In genomic region chr10:31352436-31353226, GRCh38 we compare ENCODE assay signal across 26 cellular contexts. TPM values are rescaled to one million over a fixed set of nuclear protein-coding genes. Genes with fewer than 3 reads are reported as not detected.
DNase-seq lines count a peak whose midpoint lies in the region; ATAC-seq and TF ChIP-seq lines count a peak whose summit lies in the region.
"Had no signal": no experiment of that assay in that cellular context is flagged by ENCODE, and none has a peak within 500 bp of the region (broad histone marks: within the 10 kb centered on the region; RNA-seq: fewer than 3 reads in every experiment).

No MANE protein-coding gene starts in this region.

- H3K36me3 Mint-ChIP-seq in stimulated activated naive CD8-positive, alpha-beta T cell treated with anti-CD3 and anti-CD28 coated beads, Interleukin-15, Interleukin-2, amounts not matched to agents 100 ng/mL and 50 ng/mL, for 24 hours (ENCODE audit: low read depth), result peaks cover 3% of the 10 kb centered on the region
- H3K36me3 Mint-ChIP-seq in natural killer cell treated with Interleukin-12 subunit alpha and Interleukin-12 subunit beta and Interleukin-15 and Interleukin-18, amount 100 ng/mL, for 72 hours, result no peaks in the 10 kb centered on the region
- H3K36me3 Mint-ChIP-seq: CD14-positive monocyte; stimulated activated naive B cell treated with anti-CD40 and anti-IgM and Interleukin-4, amounts not matched to agents 10 μg/mL and 1 μg/mL and 100 μg/mL, for 72 hours had no signal

- peak overlapping the region; percentile 49; the same call in 1 of the 2 replicates for H3K4me2 ChIP-seq in OCI-LY3 (ENCODE audit: low read length)
- H3K4me2 ChIP-seq: SK-N-SH had no signal

- H3K4me1 Mint-ChIP-seq in stimulated activated naive CD8-positive, alpha-beta T cell treated with anti-CD3 and anti-CD28 coated beads, Interleukin-15, Interleukin-2, amounts not matched to agents 100 ng/mL and 50 ng/mL, for 24 hours (ENCODE audit: low read depth), result peaks cover 71% of the 10 kb centered on the region
- peaks cover 26 to 31% of the 10 kb centered on the region in 2 donors for H3K4me1 Mint-ChIP-seq in natural killer cell treated with Interleukin-12 subunit alpha and Interleukin-12 subunit beta and Interleukin-15 and Interleukin-18, amount 100 ng/mL, for 72 hours (ENCODE audit: low read depth in 2 of 2)
- H3K4me1 Mint-ChIP-seq: endodermal cell had no signal

- ATAC-seq in stimulated activated naive CD8-positive, alpha-beta T cell treated with anti-CD3 and anti-CD28 coated beads, Interleukin-15, Interleukin-2, amounts not matched to agents 100 U/mL and 50 U/mL, for 24 hours, result no peak
- ATAC-seq in natural killer cell treated with Interleukin-12 subunit alpha and Interleukin-12 subunit beta and Interleukin-15 and Interleukin-18, amount 100 ng/mL, for 72 hours, result no peak
- ATAC-seq: right cardiac atrium had no signal

- no peak overlapping the region for H3K4me3 Mint-ChIP-seq in stimulated activated naive CD8-positive, alpha-beta T cell treated with anti-CD3 and anti-CD28 coated beads, Interleukin-15, Interleukin-2, amounts not matched to agents 100 ng/mL and 50 ng/mL, for 24 hours
- H3K4me3 Mint-ChIP-seq in natural killer cell treated with Interleukin-12 subunit alpha and Interleukin-12 subunit beta and Interleukin-15 and Interleukin-18, amount 100 ng/mL, for 72 hours, result no peak overlapping the region
- H3K4me3 Mint-ChIP-seq: CD14-positive monocyte; endodermal cell; stimulated activated naive B cell treated with anti-CD40 and anti-IgM and Interleukin-4, amounts not matched to agents 10 μg/mL and 1 μg/mL and 100 μg/mL, for 72 hours had no signal

- TF ChIP-seq CTCF in OCI-LY3 (IDR thresholded peaks at IDR 0.05; ENCODE audit: low read depth, low read length), result no peak
- TF ChIP-seq CTCF in lower leg skin (IDR thresholded peaks at IDR 0.05), result no peak

- no peak for DNase-seq in stimulated activated naive CD8-positive, alpha-beta T cell treated with anti-CD3 and anti-CD28 coated beads, Interleukin-15, Interleukin-2, amounts not matched to agents 100 U/mL and 50 U/mL, for 24 hours
- DNase-seq in caudate nucleus (lab: John Stamatoyannopoulos, UW), result peak in 6 of 61 donors; percentile 8 to 35 (median 10)
- DNase-seq in erythroblast (lab: John Stamatoyannopoulos, UW), result no peak
- no peak for DNase-seq in natural killer cell treated with Interleukin-12 subunit alpha and Interleukin-12 subunit beta and Interleukin-15 and Interleukin-18, amount 100 ng/mL, for 72 hours (ENCODE audit: low spot score)
- DNase-seq in lower leg skin (ENCODE audit: low spot score in 2 of 2), result no peak
- DNase-seq: activated CD4-positive, alpha-beta T cell treated with anti-CD3 and anti-CD28 coated beads, Interleukin-2, amount 50 U/mL, for 4 hours; activated CD8-positive, alpha-beta memory T cell treated with anti-CD3 and anti-CD28 coated beads, Interleukin-2, amount 50 U/mL, for 48 hours; activated gamma-delta T cell treated with Interleukin-2 at 50 U/mL for 16 hours; cortex of kidney; endodermal cell; islet precursor cell; NCI-H1048; NCI-H187 treated with DMSO at 0.1 percent for 48 hours; NCI-H526 treated with DMSO at 0.1 percent for 48 hours; pancreas; right cardiac atrium; SK-N-SH; stimulated activated CD4-positive, alpha-beta T cell treated with anti-CD3 and anti-CD28 coated beads, Interleukin-12 subunit alpha, Interleukin-12 subunit beta, amount 100 ng/mL, for 4 hours; stimulated activated naive B cell treated with anti-CD40 and anti-IgM and Interleukin-4, amounts not matched to agents 10 μg/mL and 1 μg/mL and 100 μg/mL, for 72 hours; testis; uterus; WERI-Rb-1 had no signal

- no peak overlapping the region for H3K27ac ChIP-seq in OCI-LY3 (ENCODE audit: low read length)
- H3K27ac ChIP-seq in caudate nucleus (ENCODE audit: low read depth, low read length), result peak overlapping the region; percentile 23
- H3K27ac ChIP-seq: GM23248, pancreas, testis, WERI-Rb-1 had no signal

- H3K79me2 ChIP-seq in OCI-LY3 (ENCODE audit: low read length), result peaks cover 100% of the 10 kb centered on the region

- no peak overlapping the region for H3K9ac ChIP-seq in OCI-LY3 (ENCODE audit: low read length)
- H3K9ac ChIP-seq: GM23248, SK-N-SH had no signal

- no peak for TF ChIP-seq POLR2A in erythroblast (IDR thresholded peaks at IDR 0.05; ENCODE audit: low read length)
- TF ChIP-seq POLR2A in lower leg skin (IDR thresholded peaks at IDR 0.05), result no peak

- no peaks in the 10 kb centered on the region for H3K27me3 Mint-ChIP-seq in stimulated activated naive CD8-positive, alpha-beta T cell treated with anti-CD3 and anti-CD28 coated beads, Interleukin-15, Interleukin-2, amounts not matched to agents 100 ng/mL and 50 ng/mL, for 24 hours
- no peaks in the 10 kb centered on the region for H3K27me3 Mint-ChIP-seq in natural killer cell treated with Interleukin-12 subunit alpha and Interleukin-12 subunit beta and Interleukin-15 and Interleukin-18, amount 100 ng/mL, for 72 hours
- H3K27me3 Mint-ChIP-seq: stimulated activated naive B cell treated with anti-CD40 and anti-IgM and Interleukin-4, amounts not matched to agents 10 μg/mL and 1 μg/mL and 100 μg/mL, for 72 hours had no signal

- intact Hi-C loops in lower leg skin (cut with DNase I; ENCODE audit: low total_unique reads), result no loop called here

- H3K9me3 Mint-ChIP-seq in stimulated activated naive CD8-positive, alpha-beta T cell treated with anti-CD3 and anti-CD28 coated beads, Interleukin-15, Interleukin-2, amounts not matched to agents 100 ng/mL and 50 ng/mL, for 24 hours, result no peaks in the 10 kb centered on the region
- H3K9me3 Mint-ChIP-seq in natural killer cell treated with Interleukin-12 subunit alpha and Interleukin-12 subunit beta and Interleukin-15 and Interleukin-18, amount 100 ng/mL, for 72 hours, result no peaks in the 10 kb centered on the region
- H3K9me3 Mint-ChIP-seq: CD14-positive monocyte; endodermal cell; stimulated activated naive B cell treated with anti-CD40 and anti-IgM and Interleukin-4, amounts not matched to agents 10 μg/mL and 1 μg/mL and 100 μg/mL, for 72 hours had no signal

- H3K9me3 ChIP-seq in OCI-LY3 (ENCODE audit: insufficient read depth, low read length), result no peaks in the 10 kb centered on the region
- H3K9me3 ChIP-seq: pancreas, SK-N-SH, testis, uterus had no signal

- no peaks in the 10 kb centered on the region for H3K36me3 ChIP-seq in OCI-LY3 (replicated peaks; ENCODE audit: low read depth, low read length)
- H3K36me3 ChIP-seq: pancreas, uterus, WERI-Rb-1 had no signal

- H4K20me1 ChIP-seq in OCI-LY3 (ENCODE audit: insufficient read depth, low read length), result peaks cover 93% of the 10 kb centered on the region

- 88 to 100% methylated on average over 2 of the region's 2 CpGs for WGBS in lower leg skin, 2 donors

- H3K4me3 ChIP-seq in OCI-LY3 (ENCODE audit: low read length) (no peak overlapping the region), lower leg skin (ENCODE audit: low read depth, poor library complexity, severe bottlenecking) (no peak overlapping the region)
- H3K4me3 ChIP-seq: GM23248, pancreas, testis, uterus had no signal

- H2AFZ ChIP-seq in OCI-LY3 (ENCODE audit: low read depth, low read length), result no peak overlapping the region
- H2AFZ ChIP-seq: GM23248 had no signal

- H3K27me3 ChIP-seq in OCI-LY3 (ENCODE audit: low read depth, low read length), result no peaks in the 10 kb centered on the region
- H3K27me3 ChIP-seq: pancreas, testis, uterus had no signal

- H3K4me1 ChIP-seq in OCI-LY3 (ENCODE audit: low read length), result peaks cover 68% of the 10 kb centered on the region
- H3K4me1 ChIP-seq: testis had no signal

- H3K27ac Mint-ChIP-seq in stimulated activated naive CD8-positive, alpha-beta T cell treated with anti-CD3 and anti-CD28 coated beads, Interleukin-15, Interleukin-2, amounts not matched to agents 100 ng/mL and 50 ng/mL, for 24 hours, result peak overlapping the region; percentile 40
- peak overlapping the region in 1 of 2 donors; percentile 16 for H3K27ac Mint-ChIP-seq in natural killer cell treated with Interleukin-12 subunit alpha and Interleukin-12 subunit beta and Interleukin-15 and Interleukin-18, amount 100 ng/mL, for 72 hours
- H3K27ac Mint-ChIP-seq: CD14-positive monocyte; endodermal cell; stimulated activated naive B cell treated with anti-CD40 and anti-IgM and Interleukin-4, amounts not matched to agents 10 μg/mL and 1 μg/mL and 100 μg/mL, for 72 hours had no signal

RNA-seq across cellular contexts. Expression of gene ZEB1, which starts 33.6 kb away (rescaled TPM):
- total RNA-seq in natural killer cell treated with Interleukin-12 subunit alpha and Interleukin-12 subunit beta and Interleukin-15 and Interleukin-18, amount 100 ng/mL, for 72 hours, result 10 to 100 TPM; 20.0 to 42.8 TPM
- 10 to 100 TPM in 2 of 4 donors, 1 to 10 TPM in 2; 7.1 to 28.7 (median 10.6) TPM for total RNA-seq in lower leg skin
